Comparison of ENCODE assay signal across 1 cellular context in genomic region chr1:91499904-91500755, GRCh38.
TF ChIP-seq lines count a peak whose summit lies in the region.

No MANE protein-coding gene starts in this region.

TF ChIP-seq in SK-N-SH treated with all-trans-retinoic acid at 6 μM for 48 hours, 23 proteins besides CTCF, POLR2A, EP300 and RAD21 (continued from another document):
- TF ChIP-seq CREB5 (CRISPR knock-in tag; IDR thresholded peaks at IDR 0.05; ENCODE audit: low read depth) (no peak), PPARA (CRISPR knock-in tag; IDR thresholded peaks at IDR 0.05; ENCODE audit: borderline replicate concordance) (no peak)
TF ChIP-seq in SK-N-SH treated with all-trans-retinoic acid at 6 μM for 48 hours: peak in this region for 0.
